In genomic region chr1:200951016-200951415, GRCh38 we compare ENCODE assay signal across 1 cellular context.
TF ChIP-seq lines count a peak whose summit lies in the region.

No MANE protein-coding gene starts in this region.

TF ChIP-seq in GM12878, 131 proteins besides CTCF, POLR2A, EP300 and RAD21 (continued from another document):
- no peak for TF ChIP-seq ZBTB40 (IDR thresholded peaks at IDR 0.05; ENCODE audit: borderline replicate concordance)
- TF ChIP-seq IRF4 (IDR thresholded peaks at IDR 0.05; ENCODE audit: low read depth, low read length): no peak
TF ChIP-seq in GM12878: peak in this region for 0.
